In the genomic region with DNA sequence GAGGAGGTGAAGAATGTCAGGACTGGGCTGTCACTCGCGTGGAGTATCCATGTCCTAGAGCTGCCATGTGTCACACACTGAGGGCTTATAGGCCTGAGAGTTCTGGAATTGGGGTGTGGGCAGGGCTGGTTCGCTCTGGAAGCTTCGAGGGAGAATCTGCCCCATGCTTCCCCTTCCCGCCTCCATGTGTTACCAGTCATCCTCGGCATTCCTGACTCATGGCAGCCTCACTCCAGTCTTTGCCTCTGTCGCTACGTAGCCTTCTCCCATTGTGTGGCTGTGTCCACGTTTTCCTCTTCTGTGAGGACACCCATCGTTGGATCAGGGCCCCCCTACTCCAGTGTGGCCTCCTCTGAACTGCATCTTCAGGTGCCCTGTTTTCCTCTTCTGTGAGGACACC, we compare ENCODE assay signal across 26 cellular contexts.
"Had no signal": no experiment of that assay in that cellular context is flagged by ENCODE, and none has a peak within 500 bp of the region (broad histone marks: within the 10 kb centered on the region; RNA-seq: fewer than 3 reads in every experiment).

No MANE protein-coding gene starts in this region.

- DNase-seq: activated CD4-positive, alpha-beta T cell treated with anti-CD3 and anti-CD28 coated beads for 48 hours; activated CD4-positive, alpha-beta T cell treated with anti-CD3 and anti-CD28 coated beads, Interleukin-2, amount 50 U/mL, for 4 hours; activated CD8-positive, alpha-beta T cell treated with anti-CD3 and anti-CD28 coated beads, Interleukin-2, amount 10 ng/mL, durations not matched to agents 7 days and 5 days; activated gamma-delta T cell; activated naive CD4-positive, alpha-beta T cell treated with anti-CD3 and anti-CD28 coated beads for 36 hours; activated T-cell treated with anti-CD3 and anti-CD28 coated beads, Interleukin-2, amount 50 U/mL, for 4 hours; amygdala; Kasumi-1; KBM-7; NCI-H1105 treated with DMSO at 0.1 percent for 48 hours; NCI-H1436 treated with DMSO at 0.1 percent for 48 hours; NCI-H187; NCI-H2081; NCI-H510A treated with DMSO at 0.1 percent for 48 hours; NCI-H69; NK-92 treated with Interleukin-12 subunit alpha and Interleukin-12 subunit beta, amount 100 ng/mL, for 24 hours; OCI-M1; RPMI8226; T-helper 1 cell had no signal

- H3K27me3 Mint-ChIP-seq: activated naive CD8-positive, alpha-beta T cell; activated T-helper 17 cell treated with anti-CD3 and anti-CD28 coated beads, Interleukin-2, amount 50 U/mL, for 72 hours had no signal

- H3K27ac ChIP-seq: WERI-Rb-1 had no signal

- H3K9me3 Mint-ChIP-seq: activated naive CD4-positive, alpha-beta T cell treated with anti-CD3 and anti-CD28 coated beads for 36 hours; activated T-cell treated with anti-CD3 and anti-CD28 coated beads, Interleukin-2, amount 50 U/mL, for 4 hours; activated T-helper 17 cell treated with anti-CD3 and anti-CD28 coated beads, Interleukin-2, amount 50 U/mL, for 72 hours; brain had no signal

- H3K9ac ChIP-seq: SK-N-SH had no signal

- H3K4me2 ChIP-seq: SK-N-SH had no signal

- H3K9me3 ChIP-seq: SK-N-SH had no signal

- ATAC-seq: activated CD8-positive, alpha-beta T cell treated with anti-CD3 and anti-CD28 coated beads, Interleukin-2, amount 10 ng/mL, durations not matched to agents 7 days and 5 days; activated T-cell treated with anti-CD3 and anti-CD28 coated beads, Interleukin-2, amount 50 U/mL, for 4 hours; activated T-helper 17 cell treated with anti-CD3 and anti-CD28 coated beads, Interleukin-2, amount 50 U/mL, for 72 hours; Panc1; Right ventricle myocardium inferior had no signal

- H3K36me3 ChIP-seq: WERI-Rb-1 had no signal

- H3K27ac Mint-ChIP-seq: activated CD8-positive, alpha-beta T cell treated with anti-CD3 and anti-CD28 coated beads, Interleukin-2, amount 10 ng/mL, durations not matched to agents 7 days and 5 days; activated naive CD4-positive, alpha-beta T cell treated with anti-CD3 and anti-CD28 coated beads for 36 hours; activated naive CD8-positive, alpha-beta T cell; activated T-helper 17 cell treated with anti-CD3 and anti-CD28 coated beads, Interleukin-2, amount 50 U/mL, for 72 hours had no signal

- H3K4me3 Mint-ChIP-seq: activated CD8-positive, alpha-beta T cell treated with anti-CD3 and anti-CD28 coated beads, Interleukin-2, amount 10 ng/mL, durations not matched to agents 7 days and 5 days; activated naive CD4-positive, alpha-beta T cell treated with anti-CD3 and anti-CD28 coated beads for 36 hours; activated naive CD8-positive, alpha-beta T cell; activated T-cell treated with anti-CD3 and anti-CD28 coated beads, Interleukin-2, amount 50 U/mL, for 4 hours; activated T-helper 17 cell treated with anti-CD3 and anti-CD28 coated beads, Interleukin-2, amount 50 U/mL, for 72 hours; brain had no signal
